ENCODE assay signal across 1 cellular context in the genomic region with DNA sequence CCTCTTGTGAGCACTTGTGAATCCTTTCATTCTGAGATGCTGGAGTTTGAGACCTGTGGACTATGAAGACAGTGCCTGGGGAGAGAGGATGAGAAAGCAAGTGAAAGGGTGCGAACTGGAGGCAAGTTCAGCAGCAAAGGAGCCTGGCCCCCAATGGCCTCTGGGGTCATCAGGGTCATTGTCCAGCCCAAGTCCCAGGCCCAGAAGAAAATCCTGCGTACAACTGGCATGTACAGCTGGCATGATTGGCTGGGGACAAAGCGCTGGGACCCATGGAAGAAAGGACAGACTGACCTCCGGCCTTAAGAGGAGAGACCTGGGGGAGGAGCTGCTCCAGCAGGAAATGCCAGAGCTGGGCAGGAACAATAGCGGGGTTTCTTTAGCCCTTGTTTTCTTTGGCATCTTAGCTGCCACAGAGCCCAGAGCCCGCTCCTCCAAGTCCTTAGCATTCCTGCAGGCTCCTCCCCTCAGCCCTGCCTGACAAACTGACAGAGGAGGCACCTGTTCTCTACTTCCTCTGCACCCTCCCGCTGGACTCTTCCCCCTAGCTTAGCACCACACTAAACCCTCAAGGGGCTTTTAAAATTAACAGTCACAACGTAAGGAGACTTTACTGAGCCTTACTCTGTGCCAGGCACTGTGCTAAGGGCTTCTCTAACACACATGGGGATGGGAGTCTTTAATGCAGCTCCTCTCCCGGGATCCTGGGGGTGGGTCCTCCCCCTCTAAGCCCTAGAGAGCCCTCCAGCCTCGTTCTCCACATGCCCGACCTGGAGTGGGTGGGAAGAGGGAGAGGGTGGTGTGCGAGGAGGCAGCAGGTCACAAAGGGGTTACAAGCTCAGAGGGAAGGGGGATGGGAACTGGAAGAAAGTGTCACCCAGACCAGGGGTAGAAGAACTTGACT.
TF ChIP-seq lines count a peak whose summit lies in the region.

No MANE protein-coding gene starts in this region.

TF ChIP-seq in H1, 55 proteins besides CTCF, POLR2A, EP300 and RAD21:
- TF ChIP-seq TBP (IDR thresholded peaks at IDR 0.05; ENCODE audit: low read depth, low read length) = no peak
- peak; percentile 58 for TF ChIP-seq ASH2L (IDR thresholded peaks at IDR 0.05; ENCODE audit: low read length)
- no peak for TF ChIP-seq SUZ12 (IDR thresholded peaks at IDR 0.05; ENCODE audit: low read length)
